ENCODE assay signal across 13 cellular contexts in genomic region chr19:4278926-4279529, GRCh38. TPM values are rescaled to one million over a fixed set of nuclear protein-coding genes. Genes with fewer than 3 reads are reported as not detected.
DNase-seq lines count a peak whose midpoint lies in the region; ATAC-seq and TF ChIP-seq lines count a peak whose summit lies in the region.
"Had no signal": no experiment of that assay in that cellular context is flagged by ENCODE, and none has a peak within 500 bp of the region (broad histone marks: within the 10 kb centered on the region; RNA-seq: fewer than 3 reads in every experiment).

Gene SHD (plus strand): TSS chr19:4279266. CDS start chr19:4280064, 798 bp downstream.

- TF ChIP-seq POLR2A in suprapubic skin (IDR thresholded peaks at IDR 0.05) (no peak), tibial nerve (IDR thresholded peaks at IDR 0.05) (no peak)

- H3K36me3 ChIP-seq in lower lobe of right lung (no peaks in the 10 kb centered on the region), suprapubic skin (no peaks in the 10 kb centered on the region), tibial nerve (no peaks in the 10 kb centered on the region)

- no peak for TF ChIP-seq CTCF in brain (conservative IDR thresholded peaks at IDR 0.05)
- TF ChIP-seq CTCF in lower lobe of right lung (IDR thresholded peaks at IDR 0.05), result no peak
- no peak for TF ChIP-seq CTCF in suprapubic skin (IDR thresholded peaks at IDR 0.05)
- TF ChIP-seq CTCF in tibial nerve (IDR thresholded peaks at IDR 0.05), result no peak

- no peaks in the 10 kb centered on the region for H3K9me3 Mint-ChIP-seq in activated T-cell treated with anti-CD3 and anti-CD28 coated beads, Interleukin-2, amount 50 U/mL, for 72 hours
- H3K9me3 Mint-ChIP-seq in brain, result peaks cover 0 to 8% (median 0%) of the 10 kb centered on the region in 5 experiments
- H3K9me3 Mint-ChIP-seq: activated CD4-positive, alpha-beta memory T cell treated with anti-CD3 and anti-CD28 coated beads, Interleukin-2, amount 10 ng/mL, durations not matched to agents 7 days and 5 days; IgD-negative memory B cell had no signal

- peak within 1 kb of the TSS; percentile 65 to 77 for H3K4me3 Mint-ChIP-seq in activated T-cell treated with anti-CD3 and anti-CD28 coated beads, Interleukin-2, amount 50 U/mL, for 72 hours
- H3K4me3 Mint-ChIP-seq in brain, result peak within 1 kb of the TSS; percentile 82 to 95 (median 90)
- H3K4me3 Mint-ChIP-seq: activated CD4-positive, alpha-beta memory T cell treated with anti-CD3 and anti-CD28 coated beads, Interleukin-2, amount 10 ng/mL, durations not matched to agents 7 days and 5 days had no signal

- ATAC-seq in activated T-cell treated with anti-CD3 and anti-CD28 coated beads, Interleukin-2, amount 50 U/mL, for 72 hours (replicated peaks in 1 of 2), result no peak
- ATAC-seq in lower lobe of right lung (peak in 1 of 2 donors; percentile 16), GM19397 (IDR thresholded peaks at IDR 0.05; ENCODE audit: unreplicated experiment) (no peak)

- H3K27ac Mint-ChIP-seq in activated T-cell treated with anti-CD3 and anti-CD28 coated beads, Interleukin-2, amount 50 U/mL, for 72 hours, result no peak within 1 kb of the TSS
- peak within 1 kb of the TSS; percentile 48 to 96 (median 92) for H3K27ac Mint-ChIP-seq in brain
- H3K27ac Mint-ChIP-seq: activated CD4-positive, alpha-beta memory T cell treated with anti-CD3 and anti-CD28 coated beads, Interleukin-2, amount 10 ng/mL, durations not matched to agents 7 days and 5 days; IgD-negative memory B cell had no signal

- DNase-seq in activated T-cell treated with anti-CD3 and anti-CD28 coated beads, Interleukin-2, amount 50 U/mL, for 72 hours, result no peak
- no peak for DNase-seq in activated T-cell treated with anti-CD3 and anti-CD28 coated beads, Interleukin-2, amount 50 U/mL, for 48 hours
- DNase-seq in lower lobe of right lung (no peak), suprapubic skin (ENCODE audit: low spot score in 2 of 2) (no peak), NCI-H1694 treated with DMSO at 0.1 percent for 48 hours (lab: John Stamatoyannopoulos, UW) (no peak), tibial nerve (ENCODE audit: low spot score in 2 of 2) (no peak)
- DNase-seq: activated CD4-positive, alpha-beta memory T cell treated with anti-CD3 and anti-CD28 coated beads, Interleukin-2, amount 10 ng/mL, durations not matched to agents 7 days and 5 days; CD4-positive, CD25-positive, alpha-beta regulatory T cell; midbrain; PC-9 had no signal

- H3K27me3 ChIP-seq in lower lobe of right lung (ENCODE audit: low read depth) (peaks cover 54% of the 10 kb centered on the region), suprapubic skin (peaks cover 59% of the 10 kb centered on the region), tibial nerve (peaks cover 0 to 67% of the 10 kb centered on the region in 2 donors)

- H3K4me1 ChIP-seq in lower lobe of right lung, result peaks cover 8% of the 10 kb centered on the region
- H3K4me1 ChIP-seq in suprapubic skin, result peaks cover 16% of the 10 kb centered on the region
- peaks cover 0 to 20% (median 6%) of the 10 kb centered on the region in 4 donors for H3K4me1 ChIP-seq in tibial nerve

- no peaks in the 10 kb centered on the region for H3K9me3 ChIP-seq in lower lobe of right lung
- no peaks in the 10 kb centered on the region for H3K9me3 ChIP-seq in suprapubic skin
- H3K9me3 ChIP-seq in tibial nerve, result no peaks in the 10 kb centered on the region

- TF ChIP-seq EP300 in suprapubic skin (IDR thresholded peaks at IDR 0.05) (no peak), tibial nerve (IDR thresholded peaks at IDR 0.05) (no peak)

- peaks cover 5% of the 10 kb centered on the region for H3K4me1 Mint-ChIP-seq in activated T-cell treated with anti-CD3 and anti-CD28 coated beads, Interleukin-2, amount 50 U/mL, for 72 hours (ENCODE audit: low read depth)
- peaks cover 33% of the 10 kb centered on the region for H3K4me1 Mint-ChIP-seq in brain
- H3K4me1 Mint-ChIP-seq: IgD-negative memory B cell had no signal

- H3K27me3 Mint-ChIP-seq in activated T-cell treated with anti-CD3 and anti-CD28 coated beads, Interleukin-2, amount 50 U/mL, for 72 hours (ENCODE audit: low read depth), result peaks cover 20% of the 10 kb centered on the region
- peaks cover 26% of the 10 kb centered on the region for H3K27me3 Mint-ChIP-seq in brain

- H3K4me3 ChIP-seq in lower lobe of right lung, result peak within 1 kb of the TSS; percentile 14
- peak within 1 kb of the TSS; percentile 29 for H3K4me3 ChIP-seq in suprapubic skin
- H3K4me3 ChIP-seq in tibial nerve, result peak within 1 kb of the TSS in 2 of 4 donors; percentile 13 to 15
- H3K4me3 ChIP-seq: PC-9 had no signal

- H3K27ac ChIP-seq in lower lobe of right lung (no peak within 1 kb of the TSS), suprapubic skin (no peak within 1 kb of the TSS), tibial nerve (no peak within 1 kb of the TSS)
- H3K27ac ChIP-seq: PC-9 had no signal

- H3K36me3 Mint-ChIP-seq in activated T-cell treated with anti-CD3 and anti-CD28 coated beads, Interleukin-2, amount 50 U/mL, for 72 hours (ENCODE audit: insufficient read depth in 2 of 2), result peaks cover 0 to 2% of the 10 kb centered on the region in 2 donors
- H3K36me3 Mint-ChIP-seq in brain, result no peaks in the 10 kb centered on the region
- H3K36me3 Mint-ChIP-seq: CD4-positive, CD25-positive, alpha-beta regulatory T cell; IgD-negative memory B cell had no signal

- intact Hi-C loops in lower lobe of right lung (cut with DNase I), result no loop called here

- 1% methylated on average over 33 of the region's 57 CpGs for WGBS in suprapubic skin
- WGBS in tibial nerve, 2 donors, result 0 to 3% methylated on average over 23 to 25 of the region's 57 CpGs

RNA-seq across cellular contexts. Expression of gene SHD, which starts in this region (rescaled TPM):
- total RNA-seq in activated T-cell treated with anti-CD3 and anti-CD28 coated beads, Interleukin-2, amount 50 U/mL, for 72 hours, result not detected
- 207 TPM for polyA plus RNA-seq in brain (ENCODE audit: insufficient read depth, low read depth, low replicate concordance)
- total RNA-seq in lower lobe of right lung, result not detected
- total RNA-seq in suprapubic skin, result not detected
- total RNA-seq in tibial nerve, result not detected
- total RNA-seq: activated CD4-positive, alpha-beta memory T cell treated with anti-CD3 and anti-CD28 coated beads, Interleukin-2, amount 10 ng/mL, durations not matched to agents 7 days and 5 days; CD4-positive, CD25-positive, alpha-beta regulatory T cell; PC-9 had no signal
- polyA plus RNA-seq: CD4-positive, CD25-positive, alpha-beta regulatory T cell; IgD-negative memory B cell had no signal
